Comparison of ENCODE assay signal across 25 cellular contexts in genomic region chr3:113673593-113673992, GRCh38.
"Had no signal": no experiment of that assay in that cellular context is flagged by ENCODE, and none has a peak within 500 bp of the region (broad histone marks: within the 10 kb centered on the region; RNA-seq: fewer than 3 reads in every experiment).

No MANE protein-coding gene starts in this region.

- H3K36me3 Mint-ChIP-seq: natural killer cell had no signal

- ATAC-seq: left ventricle myocardium superior, natural killer cell, T-helper 17 cell, upper lobe of right lung, WTC11 had no signal

- H3K4me3 Mint-ChIP-seq: activated naive CD8-positive, alpha-beta T cell; natural killer cell; neural progenitor cell; T-helper 17 cell; WTC11 had no signal

- H3K4me3 ChIP-seq: neural progenitor cell, right atrium auricular region, suprapubic skin, tibial artery, upper lobe of right lung had no signal

- H3K27me3 Mint-ChIP-seq: activated naive CD8-positive, alpha-beta T cell; T-helper 17 cell had no signal

- H3K9me3 Mint-ChIP-seq: natural killer cell, neural progenitor cell had no signal

- H3K4me1 Mint-ChIP-seq: neural progenitor cell had no signal

- H3K4me2 ChIP-seq: neural progenitor cell had no signal

- H2AFZ ChIP-seq: neural progenitor cell, parathyroid adenoma had no signal

- H3K9me3 ChIP-seq: right atrium auricular region, suprapubic skin, tibial artery, upper lobe of right lung had no signal

- H3K27ac ChIP-seq: neural progenitor cell, parathyroid adenoma, right atrium auricular region, suprapubic skin, tibial artery, upper lobe of right lung had no signal

- H3K4me1 ChIP-seq: neural progenitor cell, parathyroid adenoma, right atrium auricular region, suprapubic skin, tibial artery, upper lobe of right lung had no signal

- H3K27me3 ChIP-seq: neural progenitor cell, right atrium auricular region, suprapubic skin, tibial artery, upper lobe of right lung had no signal

- DNase-seq: activated CD4-positive, alpha-beta T cell treated with anti-CD3 and anti-CD28 coated beads, Interleukin-2, amount 50 U/mL, for 4 hours; activated effector memory CD4-positive, alpha-beta T cell treated with Interleukin-2 at 50 U/mL for 16 hours; activated naive CD4-positive, alpha-beta T cell treated with Interleukin-2 at 50 U/mL for 16 hours; activated T-cell treated with anti-CD3 and anti-CD28 coated beads for 4 hours; anterior cingulate cortex; dermis blood vessel endothelial cell; effector CD4-positive, alpha-beta T cell; glutamatergic neuron; left ventricle myocardium superior; mammary epithelial cell; midbrain; natural killer cell; occipital lobe; stimulated activated CD4-positive, alpha-beta T cell treated with anti-CD3 and anti-CD28 coated beads, Interleukin-15, amount 100 ng/mL, for 24 hours; stimulated activated CD4-positive, alpha-beta T cell treated with anti-CD3 and anti-CD28 coated beads, Interleukin-2, amount 100 ng/mL, for 24 hours; stimulated activated naive CD4-positive, alpha-beta T cell; T-helper 17 cell; tibial artery; upper lobe of right lung had no signal

- H3K27ac Mint-ChIP-seq: activated naive CD8-positive, alpha-beta T cell; natural killer cell; neural progenitor cell; T-helper 17 cell; WTC11 had no signal

- H3K36me3 ChIP-seq: neural progenitor cell had no signal

- H3K9ac ChIP-seq: neural progenitor cell, parathyroid adenoma had no signal
